27 cellular contexts compared by ENCODE assay signal in the genomic region with DNA sequence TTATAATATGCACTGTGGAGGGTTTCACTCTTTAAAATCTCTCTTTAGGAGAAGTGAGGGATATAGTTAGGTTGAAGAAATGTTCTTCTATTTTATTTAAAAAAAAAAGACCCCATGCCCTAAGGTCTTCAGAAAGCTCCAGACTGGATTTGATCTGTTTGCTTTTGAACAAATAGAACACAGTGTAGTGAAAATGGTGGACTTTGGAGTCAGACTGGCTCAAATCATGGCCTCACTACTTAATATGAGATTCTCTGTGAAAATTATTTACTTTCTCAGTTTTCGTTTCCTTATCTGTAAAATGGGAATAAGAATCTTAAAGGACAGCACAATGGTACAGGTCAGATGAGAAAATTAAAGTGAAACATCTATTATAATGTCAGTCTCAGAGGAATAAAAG.
"Had no signal": no experiment of that assay in that cellular context is flagged by ENCODE, and none has a peak within 500 bp of the region (broad histone marks: within the 10 kb centered on the region; RNA-seq: fewer than 3 reads in every experiment).

No MANE protein-coding gene starts in this region.

- H3K9ac ChIP-seq: neural progenitor cell, parathyroid adenoma had no signal

- H3K27ac ChIP-seq: neural progenitor cell, ovary, parathyroid adenoma, psoas muscle, skin epidermis, stomach, thoracic aorta, thyroid gland, tibial nerve, upper lobe of left lung, vagina had no signal

- DNase-seq: naive thymus-derived CD8-positive, alpha-beta T cell; occipital lobe; ovary; posterior cingulate gyrus; psoas muscle; right cardiac atrium; stimulated activated CD4-positive, alpha-beta T cell treated with anti-CD3 and anti-CD28 coated beads, Interleukin-15, amount 100 ng/mL, for 24 hours; stimulated activated CD4-positive, alpha-beta T cell treated with anti-CD3 and anti-CD28 coated beads, Interleukin-2, amount 100 ng/mL, for 24 hours; stimulated activated CD4-positive, alpha-beta T cell treated with anti-CD3 and anti-CD28 coated beads, Interleukin-2, amount 100 ng/mL, for 48 hours; stimulated activated CD4-positive, alpha-beta T cell treated with anti-CD3 and anti-CD28 coated beads, Interleukin-4, amount 100 ng/mL, for 24 hours; stimulated activated naive B cell treated with anti-CD40 and anti-IgM and Interleukin-4, amounts not matched to agents 10 μg/mL and 1 μg/mL and 100 μg/mL, for 72 hours; stimulated activated naive CD4-positive, alpha-beta T cell treated with Interleukin-2 at 50 U/mL for 16 hours; stomach; thyroid gland; trophoblast cell had no signal

- FAIRE-seq: urothelium cell line had no signal

- ATAC-seq: naive thymus-derived CD8-positive, alpha-beta T cell; natural killer cell treated with Interleukin-12 subunit alpha and Interleukin-12 subunit beta and Interleukin-15 and Interleukin-18, amount 100 ng/mL, for 72 hours; psoas muscle; right cardiac atrium; sciatic nerve; stimulated activated effector memory CD8-positive, alpha-beta T cell treated with anti-CD3 and anti-CD28 coated beads, Interleukin-12 subunit alpha, Interleukin-12 subunit beta, amount 100 ng/mL, for 72 hours; stimulated activated naive B cell treated with anti-CD40 and anti-IgM and Interleukin-4, amounts not matched to agents 10 μg/mL and 1 μg/mL and 100 μg/mL, for 72 hours had no signal

- H3K36me3 ChIP-seq: neural progenitor cell, ovary, thoracic aorta, thyroid gland, tibial nerve, upper lobe of left lung, vagina had no signal

- H3K79me2 ChIP-seq: parathyroid adenoma had no signal

- H2AFZ ChIP-seq: neural progenitor cell, parathyroid adenoma had no signal

- H3K4me2 ChIP-seq: neural progenitor cell, smooth muscle cell had no signal

- H3K27me3 ChIP-seq: neural progenitor cell, ovary, stomach, thyroid gland, tibial nerve, upper lobe of left lung, vagina had no signal

- H3K4me3 ChIP-seq: neural progenitor cell, ovary, psoas muscle, skin epidermis, smooth muscle cell, stomach, thoracic aorta, thyroid gland, tibial nerve, upper lobe of left lung, vagina had no signal

- H3K9me3 ChIP-seq: ovary, psoas muscle, stomach, thoracic aorta, thyroid gland, tibial nerve, upper lobe of left lung, vagina had no signal

- H3K4me1 ChIP-seq: psoas muscle, stomach, thyroid gland, tibial nerve, upper lobe of left lung, vagina had no signal
